In the genomic region with DNA sequence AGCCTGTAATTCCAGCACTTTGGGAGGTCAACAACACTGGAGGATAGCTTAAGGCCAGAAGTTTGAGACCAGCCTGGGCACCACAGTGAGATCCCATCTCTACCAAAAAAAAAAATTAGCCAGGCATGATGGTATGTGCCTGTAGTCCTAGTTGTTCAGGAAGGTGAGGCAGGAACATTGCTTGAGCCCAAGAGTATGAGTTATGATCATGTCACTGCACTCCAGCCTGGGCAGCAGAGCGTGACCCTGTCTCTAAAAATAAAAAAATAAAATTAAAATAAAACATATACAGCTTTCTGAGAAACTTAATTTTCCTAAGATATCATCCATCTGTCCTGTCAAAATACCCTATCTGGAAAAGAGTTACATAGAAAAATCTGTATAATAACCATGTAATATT, we compare ENCODE assay signal across 23 cellular contexts. TPM values are rescaled to one million over a fixed set of nuclear protein-coding genes. Genes with fewer than 3 reads are reported as not detected.
"Had no signal": no experiment of that assay in that cellular context is flagged by ENCODE, and none has a peak within 500 bp of the region (broad histone marks: within the 10 kb centered on the region; RNA-seq: fewer than 3 reads in every experiment).

No MANE protein-coding gene starts in this region.

- H3K36me3 ChIP-seq: esophagus muscularis mucosa, heart right ventricle, left lung, lower lobe of right lung had no signal

- H3K27ac ChIP-seq: coronary artery, dorsolateral prefrontal cortex, esophagus muscularis mucosa, foreskin keratinocyte, heart right ventricle, left lung, lower lobe of right lung had no signal

- H3K4me3 Mint-ChIP-seq: naive thymus-derived CD4-positive, alpha-beta T cell had no signal

- H3K27ac Mint-ChIP-seq: naive thymus-derived CD4-positive, alpha-beta T cell had no signal

- DNase-seq: dermis blood vessel endothelial cell; dorsolateral prefrontal cortex; effector CD4-positive, alpha-beta T cell; effector memory CD4-positive, alpha-beta T cell; foreskin keratinocyte; glutamatergic neuron; head of caudate nucleus; heart right ventricle; hippocampal formation; islet precursor cell; kidney; kidney glomerular epithelial cell; left cardiac atrium; left lung; left ventricle myocardium superior; lower lobe of right lung; mesenchymal stem cell; midbrain; naive thymus-derived CD4-positive, alpha-beta T cell had no signal

- H3K4me3 ChIP-seq: coronary artery, dorsolateral prefrontal cortex, esophagus muscularis mucosa, heart right ventricle, left lung, lower lobe of right lung had no signal

- FAIRE-seq: endothelial cell of umbilical vein had no signal

- H3K4me1 ChIP-seq: esophagus muscularis mucosa, heart right ventricle, left lung, lower lobe of right lung had no signal

- H3K27me3 ChIP-seq: dorsolateral prefrontal cortex, esophagus muscularis mucosa, foreskin keratinocyte, heart right ventricle, left lung had no signal

- ATAC-seq: foreskin keratinocyte; heart right ventricle; left cardiac atrium; left lung; left ventricle myocardium superior; lower lobe of right lung; naive thymus-derived CD4-positive, alpha-beta T cell had no signal

- H3K27me3 Mint-ChIP-seq: naive thymus-derived CD4-positive, alpha-beta T cell had no signal

- H3K9me3 ChIP-seq: esophagus muscularis mucosa, heart right ventricle, left lung, lower lobe of right lung had no signal

RNA-seq across cellular contexts. Expression of a gene that starts 38.9 kb away (rescaled TPM):
- total RNA-seq: endothelial cell of umbilical vein, glomerular endothelial cell had no signal
- polyA plus RNA-seq: endothelial cell of umbilical vein had no signal
